In the genomic region with DNA sequence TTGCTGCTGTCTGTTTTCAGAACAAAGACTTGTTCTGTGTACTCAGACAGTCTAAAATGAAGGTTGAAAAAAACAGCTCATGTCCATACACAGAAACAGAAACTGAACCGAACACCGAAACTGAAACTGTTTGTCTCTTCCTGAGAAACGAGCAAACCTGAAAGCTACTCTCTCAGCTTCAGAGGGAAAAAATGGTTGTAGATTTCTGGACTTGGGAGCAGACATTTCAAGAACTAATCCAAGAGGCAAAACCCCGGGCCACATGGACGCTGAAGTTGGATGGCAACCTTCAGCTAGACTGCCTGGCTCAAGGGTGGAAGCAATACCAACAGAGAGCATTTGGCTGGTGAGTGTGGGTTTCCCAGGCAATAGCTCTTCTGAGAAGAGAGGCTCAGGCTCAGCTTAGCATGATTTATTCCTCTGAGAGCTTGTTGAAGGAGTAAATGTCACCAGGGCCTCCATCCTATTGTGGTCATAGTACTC, we compare ENCODE assay signal across 8 cellular contexts. TPM values are rescaled to one million over a fixed set of nuclear protein-coding genes. Genes with fewer than 3 reads are reported as not detected.
DNase-seq lines count a peak whose midpoint lies in the region; ATAC-seq, FAIRE-seq and TF ChIP-seq lines count a peak whose summit lies in the region.

A gene with protein sequence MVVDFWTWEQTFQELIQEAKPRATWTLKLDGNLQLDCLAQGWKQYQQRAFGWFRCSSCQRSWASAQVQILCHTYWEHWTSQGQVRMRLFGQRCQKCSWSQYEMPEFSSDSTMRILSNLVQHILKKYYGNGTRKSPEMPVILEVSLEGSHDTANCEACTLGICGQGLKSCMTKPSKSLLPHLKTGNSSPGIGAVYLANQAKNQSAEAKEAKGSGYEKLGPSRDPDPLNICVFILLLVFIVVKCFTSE (plus strand): TSS at position 135 of the 483 bp plus-strand sequence. CDS start 57 bp downstream, at position 192.

- FAIRE-seq in GM18507 (lab: Jason Lieb, UNC) = peak; percentile 96

- H3K36me3 Mint-ChIP-seq in activated naive CD4-positive, alpha-beta T cell treated with anti-CD3 and anti-CD28 coated beads for 36 hours (ENCODE audit: low read depth) = peaks cover 25% of the 10 kb centered on the region

- intact Hi-C loops in activated naive CD4-positive, alpha-beta T cell treated with anti-CD3 and anti-CD28 coated beads for 36 hours (cut with micrococcal nuclease) = loop anchor here (5.0 kb wide), 1 partner anchor 236 kb away; no protein-coding TSS in a partner anchor

- DNase-seq in GM18507 (ENCODE audit: extremely low spot score, insufficient read length, low read depth) (peak; percentile 44), NCI-H2029 treated with DMSO at 0.1 percent for 48 hours (lab: John Stamatoyannopoulos, UW) (peak; percentile 10), glomerular visceral epithelial cell (ENCODE audit: extremely low spot score) (peak; percentile 33), renal cortical epithelial cell (ENCODE audit: low read depth) (peak; percentile 83), OCI-M2 (lab: John Stamatoyannopoulos, UW; ENCODE audit: unreplicated experiment) (no peak), HEK293T (ENCODE audit: extremely low spot score) (no peak)
- DNase-seq in activated naive CD4-positive, alpha-beta T cell treated with anti-CD3 and anti-CD28 coated beads for 36 hours = peak; percentile 57

- peak; percentile 95 for ATAC-seq in HG02588 (IDR thresholded peaks at IDR 0.05; ENCODE audit: unreplicated experiment)

- H3K4me1 Mint-ChIP-seq in activated naive CD4-positive, alpha-beta T cell treated with anti-CD3 and anti-CD28 coated beads for 36 hours (ENCODE audit: low read depth) = peaks cover 18% of the 10 kb centered on the region

- CTCF ChIA-PET in activated naive CD4-positive, alpha-beta T cell treated with anti-CD3 and anti-CD28 coated beads for 36 hours (lab: Charles Lee) = interaction anchor here (0.7 to 2.0 kb wide), 10 partner anchors 9 to 346 kb away, joined by 3 to 8 read pairs (median 4); a partner anchor contains a TSS
- CTCF ChIA-PET in HEK293T (lab: Yijun Ruan, JAX) = interaction anchor here (0.6 kb wide), 1 partner anchor 1693 kb away, joined by 3 read pairs; no protein-coding TSS in a partner anchor

- peak within 1 kb of the TSS; percentile 88 for H3K27ac Mint-ChIP-seq in activated naive CD4-positive, alpha-beta T cell treated with anti-CD3 and anti-CD28 coated beads for 36 hours

- no peaks in the 10 kb centered on the region for H3K27me3 Mint-ChIP-seq in activated naive CD4-positive, alpha-beta T cell treated with anti-CD3 and anti-CD28 coated beads for 36 hours (ENCODE audit: low read depth)

- H3K9me3 Mint-ChIP-seq in activated naive CD4-positive, alpha-beta T cell treated with anti-CD3 and anti-CD28 coated beads for 36 hours = peaks cover 4% of the 10 kb centered on the region

- POLR2A ChIA-PET in HEK293T (lab: Yijun Ruan, JAX) = interaction anchor here (0.6 kb wide), 1 partner anchor 408 kb away, joined by 3 read pairs; no protein-coding TSS in a partner anchor

- H3K4me3 Mint-ChIP-seq in activated naive CD4-positive, alpha-beta T cell treated with anti-CD3 and anti-CD28 coated beads for 36 hours = peak within 1 kb of the TSS; percentile 82

TF ChIP-seq in HEK293T, 16 proteins besides CTCF, POLR2A, EP300 and RAD21:
- TF ChIP-seq TARDBP (IDR thresholded peaks at IDR 0.05) (no peak), FOXA1 (IDR thresholded peaks at IDR 0.05) (no peak), LEF1 (IDR thresholded peaks at IDR 0.05; ENCODE audit: borderline replicate concordance) (no peak), SUZ12 (IDR thresholded peaks at IDR 0.05) (no peak), ARNT (IDR thresholded peaks at IDR 0.05) (no peak), FOXM1 (IDR thresholded peaks at IDR 0.05; ENCODE audit: borderline replicate concordance) (no peak), ELF4 (IDR thresholded peaks at IDR 0.05) (no peak), NFRKB (IDR thresholded peaks at IDR 0.05) (no peak), ZNF384 (IDR thresholded peaks at IDR 0.05) (no peak), FOXK2 (IDR thresholded peaks at IDR 0.05) (no peak), L3MBTL2 (conservative IDR thresholded peaks at IDR 0.05) (no peak), CTBP1 (IDR thresholded peaks at IDR 0.05; ENCODE audit: borderline replicate concordance) (no peak), SP1 (IDR thresholded peaks at IDR 0.05) (no peak), HDGF (IDR thresholded peaks at IDR 0.05; ENCODE audit: borderline replicate concordance) (no peak), BHLHE40 (IDR thresholded peaks at IDR 0.05; ENCODE audit: borderline replicate concordance) (no peak)
- TF ChIP-seq, protein P1, sequence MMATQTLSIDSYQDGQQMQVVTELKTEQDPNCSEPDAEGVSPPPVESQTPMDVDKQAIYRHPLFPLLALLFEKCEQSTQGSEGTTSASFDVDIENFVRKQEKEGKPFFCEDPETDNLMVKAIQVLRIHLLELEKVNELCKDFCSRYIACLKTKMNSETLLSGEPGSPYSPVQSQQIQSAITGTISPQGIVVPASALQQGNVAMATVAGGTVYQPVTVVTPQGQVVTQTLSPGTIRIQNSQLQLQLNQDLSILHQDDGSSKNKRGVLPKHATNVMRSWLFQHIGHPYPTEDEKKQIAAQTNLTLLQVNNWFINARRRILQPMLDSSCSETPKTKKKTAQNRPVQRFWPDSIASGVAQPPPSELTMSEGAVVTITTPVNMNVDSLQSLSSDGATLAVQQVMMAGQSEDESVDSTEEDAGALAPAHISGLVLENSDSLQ (IDR thresholded peaks at IDR 0.05) = no peak

RNA-seq across cellular contexts. Expression of the gene that starts here (rescaled TPM):
- under 1 TPM; 0.43 to 0.81 TPM for total RNA-seq in activated naive CD4-positive, alpha-beta T cell treated with anti-CD3 and anti-CD28 coated beads for 36 hours
- total RNA-seq in renal cortical epithelial cell = 1.1 and 6.9 TPM in 2 replicates

Comparison
In these comparisons a context has a peak if more than half of its experiments do, and no peak if none do; other contexts are left out.
1. Peak in DNase-seq in activated naive CD4-positive, alpha-beta T cell treated with anti-CD3 and anti-CD28 coated beads for 36 hours; RNA of the gene not detected or under 1 TPM.
2. DNase-seq: peak in GM18507 (single experiment), NCI-H2029 treated with DMSO at 0.1 percent for 48 hours (single experiment), glomerular visceral epithelial cell (single experiment) and renal cortical epithelial cell (single experiment); none in OCI-M2 (single experiment) and HEK293T (single experiment).